ENCODE assay signal across 20 cellular contexts in the genomic region with DNA sequence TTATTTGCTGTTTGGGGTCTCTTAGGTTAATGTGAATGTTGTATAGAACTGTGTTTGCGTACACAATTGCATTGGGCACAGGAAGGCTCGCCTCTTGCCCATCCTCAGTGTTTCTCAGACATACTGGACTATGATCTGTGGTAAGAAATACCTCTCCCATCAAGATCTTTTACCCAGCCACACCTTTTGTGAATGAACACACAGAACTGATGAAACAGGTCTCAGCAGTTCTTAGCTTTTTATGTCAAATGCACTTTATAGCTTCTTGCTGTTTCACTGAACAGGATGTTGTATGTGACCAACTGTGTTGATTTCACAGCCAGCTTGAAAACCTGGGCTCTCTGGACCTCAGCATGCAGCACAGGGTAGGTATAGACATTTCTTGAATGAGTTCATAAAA. TPM values are rescaled to one million over a fixed set of nuclear protein-coding genes. Genes with fewer than 3 reads are reported as not detected.
DNase-seq lines count a peak whose midpoint lies in the region; ATAC-seq, FAIRE-seq and TF ChIP-seq lines count a peak whose summit lies in the region.
"Had no signal": no experiment of that assay in that cellular context is flagged by ENCODE, and none has a peak within 500 bp of the region (broad histone marks: within the 10 kb centered on the region; RNA-seq: fewer than 3 reads in every experiment).

No MANE protein-coding gene starts in this region.

- H2AK5ac ChIP-seq in H9 (ENCODE audit: insufficient read length, low read length) = no peak overlapping the region

- no peak overlapping the region for H2BK20ac ChIP-seq in H9 (ENCODE audit: low read depth, low read length, poor library complexity, severe bottlenecking)

- no peaks in the 10 kb centered on the region for H3K23me2 ChIP-seq in H9 (ENCODE audit: insufficient read length, low read depth, low read length, poor library complexity, severe bottlenecking)

- H2BK5ac ChIP-seq in H9 (ENCODE audit: insufficient read length, low read length) = no peak overlapping the region

- H3K4me3 ChIP-seq in mucosa of rectum (ENCODE audit: low read length in 2 of 2) = no peak overlapping the region
- H3K4me3 ChIP-seq: K562, right atrium auricular region had no signal

- no peaks in the 10 kb centered on the region for H3K27me3 Mint-ChIP-seq in stimulated activated naive CD8-positive, alpha-beta T cell treated with anti-CD3 and anti-CD28 coated beads, Interleukin-15, amount 100 ng/mL, for 72 hours
- H3K27me3 Mint-ChIP-seq in T-helper 17 cell = no peaks in the 10 kb centered on the region
- no peaks in the 10 kb centered on the region for H3K27me3 Mint-ChIP-seq in H9 (ENCODE audit: low read depth)
- H3K27me3 Mint-ChIP-seq: activated CD4-positive, alpha-beta memory T cell treated with anti-CD3 and anti-CD28 coated beads, Interleukin-2, amount 10 ng/mL, durations not matched to agents 7 days and 5 days had no signal

- H3K4me1 ChIP-seq in mucosa of rectum (ENCODE audit: control insufficient read depth in 2 of 2, insufficient read depth in 2 of 2, low read length in 2 of 2) (peaks cover 22 to 24% of the 10 kb centered on the region in 2 donors), H9 (ENCODE audit: insufficient read depth, low read length) (peaks cover 4% of the 10 kb centered on the region; the same call in 1 of the 2 replicates)

- DNase-seq in stimulated activated naive CD8-positive, alpha-beta T cell treated with anti-CD3 and anti-CD28 coated beads, Interleukin-15, amount 100 ng/mL, for 72 hours = no peak
- DNase-seq in stimulated activated naive CD8-positive, alpha-beta T cell treated with anti-CD3 and anti-CD28 coated beads, Interleukin-15, Interleukin-2, amounts not matched to agents 100 U/mL and 50 U/mL, for 24 hours = no peak
- DNase-seq in T-helper 17 cell = no peak
- DNase-seq in central memory CD4-positive, alpha-beta T cell = no peak
- DNase-seq in H9 = no peak
- no peak for DNase-seq in H54 (ENCODE audit: insufficient read length, low spot score)
- DNase-seq in NCI-H1092 treated with DMSO at 0.1 percent for 48 hours (lab: John Stamatoyannopoulos, UW) = no peak
- DNase-seq: activated CD4-positive, alpha-beta memory T cell treated with anti-CD3 and anti-CD28 coated beads, Interleukin-2, amount 10 ng/mL, durations not matched to agents 7 days and 5 days; aorta; DMS153; NCI-H1092; NCI-H526 treated with DMSO at 0.1 percent for 48 hours; nucleus accumbens had no signal

- no peak overlapping the region for H3K23ac ChIP-seq in H9 (ENCODE audit: insufficient read length, low read depth, low read length)

- no peak overlapping the region for H4K8ac ChIP-seq in H9 (replicated peaks; ENCODE audit: insufficient read length, low read depth, low read length)

- no peak overlapping the region for H3T11ph ChIP-seq in H9 (ENCODE audit: low read length)

- H3K14ac ChIP-seq in H9 (ENCODE audit: insufficient read depth, low read length) = no peak overlapping the region

- H2BK120ac ChIP-seq in H9 (ENCODE audit: low read depth, low read length, poor library complexity, severe bottlenecking) = no peak overlapping the region

- H3K9ac ChIP-seq in mucosa of rectum (ENCODE audit: low read depth in 1 of 2, low read length in 2 of 2) = peak overlapping the region; percentile 14 to 52
- H3K9ac ChIP-seq in H9 (ENCODE audit: extremely low read depth, insufficient read length, low read length) = no peak overlapping the region

- H3K36me3 Mint-ChIP-seq in T-helper 17 cell (ENCODE audit: low read depth) (no peaks in the 10 kb centered on the region), H9 (ENCODE audit: insufficient read depth in 1 of 3, low read depth in 3 of 3) (peaks cover 19 to 33% (median 31%) of the 10 kb centered on the region in 3 experiments; a peak in 6 of 7 replicates)

- H3K56ac ChIP-seq in H9 (ENCODE audit: insufficient read length, low read depth, low read length) = no peak overlapping the region

- H3K79me1 ChIP-seq in H9 (ENCODE audit: insufficient read depth, low read depth, low read length, poor library complexity, severe bottlenecking) = no peaks in the 10 kb centered on the region

- H3K27ac ChIP-seq in mucosa of rectum (ENCODE audit: low read depth in 2 of 2, low read length in 2 of 2) (peak overlapping the region; percentile 83 to 94), H9 (ENCODE audit: insufficient read length, low read depth, low read length) (no peak overlapping the region)
- H3K27ac ChIP-seq: right atrium auricular region had no signal

- H4K5ac ChIP-seq in H9 (ENCODE audit: insufficient read length, low read depth, low read length) = no peak overlapping the region

- H3K4ac ChIP-seq in H9 (ENCODE audit: low read depth, low read length) = no peak overlapping the region

- no peaks in the 10 kb centered on the region for H3K79me2 ChIP-seq in H9 (ENCODE audit: insufficient read depth, low read length)

- H3K27me3 ChIP-seq in mucosa of rectum (ENCODE audit: control insufficient read depth in 2 of 2, insufficient read depth in 2 of 2, low read length in 2 of 2) (no peaks in the 10 kb centered on the region), H9 (ENCODE audit: insufficient read depth, low read length) (no peaks in the 10 kb centered on the region)
- H3K27me3 ChIP-seq: right atrium auricular region had no signal

- no peak overlapping the region for H2BK15ac ChIP-seq in H9 (ENCODE audit: low read depth, low read length)

- FAIRE-seq in H54 (lab: Jason Lieb, UNC) = no peak
- FAIRE-seq: K562, keratinocyte, TTC549 had no signal

- no peak overlapping the region for H3K4me2 ChIP-seq in H9 (ENCODE audit: insufficient read depth, insufficient read length, low read length)

- WGBS in H9 (ENCODE audit: extremely low coverage, insufficient read length, low lambda C conversion rate) = no CpG with 5 or more reads among the region's 2 CpGs

- no peak for TF ChIP-seq CTCF in H9 (conservative IDR thresholded peaks at IDR 0.05)

- no peak overlapping the region for H3K4me3 Mint-ChIP-seq in stimulated activated naive CD8-positive, alpha-beta T cell treated with anti-CD3 and anti-CD28 coated beads, Interleukin-15, amount 100 ng/mL, for 72 hours
- H3K4me3 Mint-ChIP-seq in T-helper 17 cell (no peak overlapping the region), H9 (no peak overlapping the region)
- H3K4me3 Mint-ChIP-seq: activated CD4-positive, alpha-beta memory T cell treated with anti-CD3 and anti-CD28 coated beads, Interleukin-2, amount 10 ng/mL, durations not matched to agents 7 days and 5 days; mesothelial cell of epicardium had no signal

- no peak for ATAC-seq in stimulated activated naive CD8-positive, alpha-beta T cell treated with anti-CD3 and anti-CD28 coated beads, Interleukin-15, amount 100 ng/mL, for 72 hours
- no peak for ATAC-seq in stimulated activated naive CD8-positive, alpha-beta T cell treated with anti-CD3 and anti-CD28 coated beads, Interleukin-15, Interleukin-2, amounts not matched to agents 100 U/mL and 50 U/mL, for 24 hours
- no peak for ATAC-seq in T-helper 17 cell
- ATAC-seq: K562 had no signal

- H3K36me3 ChIP-seq in mucosa of rectum (ENCODE audit: control insufficient read depth in 2 of 2, insufficient read depth in 2 of 2, low read length in 2 of 2) = peaks cover 6 to 18% of the 10 kb centered on the region in 2 donors

- H4K20me1 ChIP-seq in H9 (ENCODE audit: control insufficient read depth, insufficient read depth, insufficient read length) = no peaks in the 10 kb centered on the region

- no peak overlapping the region for H4K91ac ChIP-seq in H9 (ENCODE audit: insufficient read length, low read depth, low read length)

- no peak for TF ChIP-seq POLR2A in H54 (IDR thresholded peaks at IDR 0.05; ENCODE audit: low read depth, low read length)

- no peak overlapping the region for H2AFZ ChIP-seq in H9 (ENCODE audit: low read length)

- H2BK12ac ChIP-seq in H9 (ENCODE audit: insufficient read length, low read depth, low read length) = no peak overlapping the region

- peak overlapping the region; percentile 12 to 76 for H3K27ac Mint-ChIP-seq in stimulated activated naive CD8-positive, alpha-beta T cell treated with anti-CD3 and anti-CD28 coated beads, Interleukin-15, amount 100 ng/mL, for 72 hours
- H3K27ac Mint-ChIP-seq in T-helper 17 cell (peak overlapping the region; percentile 87), H9 (peak overlapping the region in 1 of 3 experiments; percentile 36; a peak in 1 of 7 replicates)
- H3K27ac Mint-ChIP-seq: activated T-helper 2 cell treated with anti-CD3 and anti-CD28 coated beads, Interferon-gamma antibody, Interleukin-2, Interleukin-4, amounts not matched to agents 10 μg/mL and 5 μg/mL and 100 μg/mL, durations not matched to agents 14 hours and 24 hours and 36 hours had no signal

- H3K9me3 Mint-ChIP-seq in stimulated activated naive CD8-positive, alpha-beta T cell treated with anti-CD3 and anti-CD28 coated beads, Interleukin-15, amount 100 ng/mL, for 72 hours = no peaks in the 10 kb centered on the region
- H3K9me3 Mint-ChIP-seq in H9 = no peaks in the 10 kb centered on the region
- H3K9me3 Mint-ChIP-seq: activated CD4-positive, alpha-beta memory T cell treated with anti-CD3 and anti-CD28 coated beads, Interleukin-2, amount 10 ng/mL, durations not matched to agents 7 days and 5 days; activated T-helper 2 cell treated with anti-CD3 and anti-CD28 coated beads, Interferon-gamma antibody, Interleukin-2, Interleukin-4, amounts not matched to agents 10 μg/mL and 5 μg/mL and 100 μg/mL, durations not matched to agents 14 hours and 24 hours and 36 hours; mesothelial cell of epicardium had no signal

- no peak overlapping the region for H3K18ac ChIP-seq in H9 (ENCODE audit: insufficient read length, low read depth, low read length)

- H3K9me3 ChIP-seq in T-helper 17 cell (ENCODE audit: control insufficient read depth, low read length, poor library complexity, severe bottlenecking) (no peaks in the 10 kb centered on the region), mucosa of rectum (ENCODE audit: control insufficient read depth in 2 of 2, low read length in 2 of 2) (no peaks in the 10 kb centered on the region), H9 (ENCODE audit: control insufficient read depth, low read depth, low read length) (no peaks in the 10 kb centered on the region)
- H3K9me3 ChIP-seq: right atrium auricular region had no signal

- H3K4me1 Mint-ChIP-seq in stimulated activated naive CD8-positive, alpha-beta T cell treated with anti-CD3 and anti-CD28 coated beads, Interleukin-15, amount 100 ng/mL, for 72 hours = peaks cover 75% of the 10 kb centered on the region
- H3K4me1 Mint-ChIP-seq in T-helper 17 cell = peaks cover 42% of the 10 kb centered on the region
- H3K4me1 Mint-ChIP-seq in H9 = peaks cover 23 to 30% of the 10 kb centered on the region in 2 experiments

RNA-seq across cellular contexts. Expression of a gene that starts 31.5 kb away (rescaled TPM):
- total RNA-seq in T-helper 17 cell = 100 to 1,000 TPM; 122 to 124 TPM
- total RNA-seq in H9 (2021) = 80.1 and 85.2 TPM in 2 replicates
